21 cellular contexts compared by ENCODE assay signal in genomic region chr6:34514112-34514511, GRCh38. TPM values are rescaled to one million over a fixed set of nuclear protein-coding genes. Genes with fewer than 3 reads are reported as not detected.
DNase-seq lines count a peak whose midpoint lies in the region; ATAC-seq and TF ChIP-seq lines count a peak whose summit lies in the region.
"Had no signal": no experiment of that assay in that cellular context is flagged by ENCODE, and none has a peak within 500 bp of the region (broad histone marks: within the 10 kb centered on the region; RNA-seq: fewer than 3 reads in every experiment).

No MANE protein-coding gene starts in this region.

- H3K27ac ChIP-seq in HUES48 (ENCODE audit: low read depth, low read length) (no peak overlapping the region), caudate nucleus (ENCODE audit: low read depth, low read length) (peak overlapping the region; percentile 41), sigmoid colon (no peak overlapping the region)
- H3K27ac ChIP-seq: esophagus muscularis mucosa, gastrocnemius medialis, KMS-11, right lobe of liver had no signal

- no peaks in the 10 kb centered on the region for H3K9me3 ChIP-seq in HUES48 (ENCODE audit: control insufficient read depth, insufficient read depth, low read length)
- H3K9me3 ChIP-seq in iPS-15b (ENCODE audit: control insufficient read depth, insufficient read depth, low read length) = no peaks in the 10 kb centered on the region
- H3K9me3 ChIP-seq in sigmoid colon = peaks cover 0 to 5% (median 0%) of the 10 kb centered on the region in 4 donors
- H3K9me3 ChIP-seq: gastrocnemius medialis had no signal

- TF ChIP-seq EP300 in sigmoid colon (IDR thresholded peaks at IDR 0.05) = no peak

- DNase-seq in caudate nucleus (lab: John Stamatoyannopoulos, UW) (no peak), sigmoid colon (peak; percentile 9), NCI-H2196 (lab: John Stamatoyannopoulos, UW; ENCODE audit: unreplicated experiment) (no peak), NCI-H2081 (lab: John Stamatoyannopoulos, UW) (no peak), left ventricle myocardium superior (no peak)
- DNase-seq: activated CD8-positive, alpha-beta T cell treated with anti-CD3 and anti-CD28 coated beads for 36 hours; central memory CD4-positive, alpha-beta T cell; effector CD8-positive, alpha-beta T cell; gastrocnemius medialis; GOT3; left colon; natural killer cell; NCI-H748 treated with DMSO at 0.1 percent for 48 hours; Right ventricle myocardium superior had no signal

- H3K9ac ChIP-seq in HUES48 (ENCODE audit: low read depth, low read length) (no peak overlapping the region), iPS-15b (ENCODE audit: low read depth, low read length) (no peak overlapping the region)
- H3K9ac ChIP-seq: KMS-11 had no signal

- TF ChIP-seq POLR2A in sigmoid colon (IDR thresholded peaks at IDR 0.05) = no peak

- no peak for TF ChIP-seq CTCF in sigmoid colon (IDR thresholded peaks at IDR 0.05)

- ATAC-seq in left ventricle myocardium superior (no peak), GM18861 (IDR thresholded peaks at IDR 0.05; ENCODE audit: unreplicated experiment) (no peak)
- ATAC-seq: activated CD8-positive, alpha-beta T cell treated with anti-CD3 and anti-CD28 coated beads for 36 hours; gastrocnemius medialis; left colon; natural killer cell had no signal

- peak overlapping the region; percentile 75 for H3K4me3 ChIP-seq in HUES48 (ENCODE audit: low read depth, low read length)
- peak overlapping the region; percentile 72 for H3K4me3 ChIP-seq in iPS-15b (ENCODE audit: low read depth, low read length)
- no peak overlapping the region for H3K4me3 ChIP-seq in sigmoid colon
- H3K4me3 ChIP-seq: gastrocnemius medialis, right lobe of liver had no signal

- WGBS in sigmoid colon, 2 donors = 86 to 89% methylated on average over 8 of the region's 8 CpGs

- H3K4me1 ChIP-seq in HUES48 (ENCODE audit: control insufficient read depth, insufficient read depth, low read length) (peaks cover 23% of the 10 kb centered on the region; the same call in 1 of the 2 replicates), iPS-15b (ENCODE audit: control insufficient read depth, insufficient read depth, low read length) (peaks cover 3% of the 10 kb centered on the region), sigmoid colon (peaks cover 0 to 10% (median 0%) of the 10 kb centered on the region in 4 donors)
- H3K4me1 ChIP-seq: gastrocnemius medialis, right lobe of liver had no signal

- H3K36me3 ChIP-seq in HUES48 (ENCODE audit: control insufficient read depth, insufficient read depth, low read length) = no peaks in the 10 kb centered on the region
- H3K36me3 ChIP-seq in iPS-15b (ENCODE audit: control insufficient read depth, insufficient read depth, low read length) = no peaks in the 10 kb centered on the region
- no peaks in the 10 kb centered on the region for H3K36me3 ChIP-seq in sigmoid colon
- H3K36me3 ChIP-seq: esophagus muscularis mucosa, gastrocnemius medialis, right lobe of liver had no signal

- peaks cover 4% of the 10 kb centered on the region; the same call in 1 of the 2 replicates for H3K27me3 ChIP-seq in HUES48 (ENCODE audit: control insufficient read depth, insufficient read depth, low read length)
- H3K27me3 ChIP-seq in iPS-15b (ENCODE audit: control insufficient read depth, insufficient read depth, low read length) = no peaks in the 10 kb centered on the region
- H3K27me3 ChIP-seq in sigmoid colon = peaks cover 0 to 30% (median 5%) of the 10 kb centered on the region in 3 donors
- H3K27me3 ChIP-seq: right lobe of liver had no signal

- intact Hi-C loops in sigmoid colon (cut with DNase I) = no loop called here
- intact Hi-C loops in left ventricle myocardium superior (cut with micrococcal nuclease) = no loop called here

RNA-seq across cellular contexts. Expression of gene SPDEF, which starts 42.0 kb away (rescaled TPM):
- total RNA-seq in sigmoid colon = under 1 TPM in 1 of 4 donors, not detected in 3; 0.71 TPM
- 100 to 1,000 TPM in 1 of 3 donors, 10 to 100 TPM in 2; 43.5 to 101 (median 91.3) TPM for polyA plus RNA-seq in sigmoid colon
- not detected for total RNA-seq in left ventricle myocardium superior
- total RNA-seq: activated CD8-positive, alpha-beta T cell treated with anti-CD3 and anti-CD28 coated beads for 36 hours; Daoy; esophagus muscularis mucosa; right lobe of liver; Right ventricle myocardium superior had no signal

RNA-seq across cellular contexts. Expression of gene PACSIN1, which starts 48.2 kb away (rescaled TPM):
- total RNA-seq in sigmoid colon (1 to 10 TPM in 1 of 4 donors, under 1 TPM in 3; 0.36 to 1.9 (median 0.59) TPM), left ventricle myocardium superior (13.6 TPM)
- under 1 TPM in 1 of 3 donors, not detected in 2; 0.89 TPM for polyA plus RNA-seq in sigmoid colon
- total RNA-seq: Daoy, gastrocnemius medialis had no signal

Comparison
In these comparisons a context has a peak if more than half of its experiments do, and no peak if none do; other contexts are left out.
1. H3K4me3 ChIP-seq: peak in HUES48 (single experiment) and iPS-15b (single experiment); none in sigmoid colon (0 of 4).